In the genomic region with DNA sequence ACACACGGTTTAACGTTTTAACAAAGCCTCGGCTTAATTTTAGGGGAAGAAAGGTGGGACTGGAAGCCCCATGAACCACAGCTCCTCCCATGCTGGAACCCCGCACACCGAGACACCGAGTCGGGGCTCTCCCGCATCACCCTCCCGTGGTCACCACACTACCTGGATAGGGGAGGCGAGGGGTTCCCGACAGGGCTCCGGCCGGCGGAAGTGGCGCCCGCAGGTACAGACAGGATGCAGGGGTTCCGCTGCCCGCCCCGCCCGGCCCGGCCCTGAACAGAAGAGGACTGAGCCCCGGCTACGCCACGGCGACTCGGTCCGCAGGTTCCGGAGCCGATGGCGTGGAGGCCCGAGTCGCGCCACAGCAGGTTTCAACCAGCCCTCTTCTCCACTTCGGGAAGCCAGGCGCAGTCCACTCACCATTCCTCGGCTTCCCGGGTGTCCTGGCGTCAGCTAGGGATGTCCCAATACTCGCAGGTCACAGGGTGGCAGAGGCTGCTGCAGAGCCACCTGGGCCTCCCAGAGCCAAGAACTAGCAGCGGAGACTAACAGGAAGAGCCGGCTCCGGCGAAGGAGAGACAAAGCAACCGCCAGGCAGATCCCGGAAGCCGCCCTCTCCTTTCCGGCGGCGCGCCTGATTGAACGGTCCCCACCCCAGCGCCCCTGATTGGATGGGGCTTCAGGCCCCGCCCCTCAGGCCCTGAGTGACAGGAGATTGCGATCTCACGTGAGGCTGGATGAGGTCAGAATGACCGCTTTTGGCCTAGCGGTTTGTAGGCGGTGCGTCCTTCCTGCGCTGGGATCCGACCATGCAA, we compare ENCODE assay signal across 8 cellular contexts. TPM values are rescaled to one million over a fixed set of nuclear protein-coding genes. Genes with fewer than 3 reads are reported as not detected.
DNase-seq lines count a peak whose midpoint lies in the region; ATAC-seq and TF ChIP-seq lines count a peak whose summit lies in the region.

TSS of gene ZNF669 (minus strand) at position 580 of the 815 bp plus-strand sequence. CDS start at position 423, 157 bp downstream.

- TF ChIP-seq CTCF in OCI-LY1 (IDR thresholded peaks at IDR 0.05; ENCODE audit: low read length), result no peak
- TF ChIP-seq CTCF in epithelial cell of esophagus (IDR thresholded peaks at IDR 0.05; ENCODE audit: insufficient read depth, low read depth, low read length, missing control alignments), result no peak

- H3K27ac ChIP-seq in OCI-LY1 (ENCODE audit: low read depth, low read length, poor library complexity, severe bottlenecking), result peak within 1 kb of the TSS; percentile 65

- no peaks in the 10 kb centered on the region for H3K27me3 ChIP-seq in OCI-LY1 (ENCODE audit: insufficient read depth, low read length)
- H3K27me3 ChIP-seq in mononuclear cell (ENCODE audit: insufficient read depth, low read length), result peaks cover 7% of the 10 kb centered on the region

- DNase-seq in DMS 273 (lab: John Stamatoyannopoulos, UW; ENCODE audit: unreplicated experiment) (peak; percentile 99), HuH-7 (ENCODE audit: low spot score) (peak; percentile 95), epithelial cell of esophagus (ENCODE audit: low read depth) (peak; percentile 96)
- DNase-seq in activated CD8-positive, alpha-beta memory T cell treated with anti-CD3 and anti-CD28 coated beads, Interleukin-2, amount 50 U/mL, for 48 hours, result peak; percentile 95
- peak; percentile 90 to 91 for DNase-seq in stimulated activated CD8-positive, alpha-beta memory T cell treated with anti-CD3 and anti-CD28 coated beads, Interleukin-2, amount 100 ng/mL, for 48 hours (ENCODE audit: low read depth in 2 of 2)

- peak; percentile 100 for ATAC-seq in GM21526 (IDR thresholded peaks at IDR 0.05; ENCODE audit: low FRiP score, unreplicated experiment)

- no peaks in the 10 kb centered on the region for H3K9me2 ChIP-seq in OCI-LY1 (ENCODE audit: low read depth, low read length)

- peak within 1 kb of the TSS; percentile 81; the same call in 1 of the 2 replicates for H2AFZ ChIP-seq in OCI-LY1 (ENCODE audit: low read length)

- H3K4me1 ChIP-seq in OCI-LY1 (ENCODE audit: insufficient read depth, low read length, severe bottlenecking), result peaks cover 12% of the 10 kb centered on the region
- peaks cover 14% of the 10 kb centered on the region for H3K4me1 ChIP-seq in mononuclear cell (ENCODE audit: insufficient read depth, low read length)

- H4K20me1 ChIP-seq in OCI-LY1 (ENCODE audit: insufficient read depth, low read length), result no peaks in the 10 kb centered on the region

- no peaks in the 10 kb centered on the region for H3F3A ChIP-seq in OCI-LY1 (ENCODE audit: insufficient read depth, low read length)

- H3K36me3 ChIP-seq in OCI-LY1 (ENCODE audit: insufficient read depth, low read length), result peaks cover 39% of the 10 kb centered on the region

- peak within 1 kb of the TSS; percentile 69 for H3K4me2 ChIP-seq in OCI-LY1 (ENCODE audit: low read length)

- H3K4me3 ChIP-seq in OCI-LY1 (ENCODE audit: low read depth, low read length, poor library complexity, severe bottlenecking), result peak within 1 kb of the TSS; percentile 90
- peak within 1 kb of the TSS; percentile 85 for H3K4me3 ChIP-seq in epithelial cell of esophagus (ENCODE audit: low read length)
- peak within 1 kb of the TSS; percentile 94 for H3K4me3 ChIP-seq in mononuclear cell (ENCODE audit: low read length)

- no peaks in the 10 kb centered on the region; the same call in 1 of the 2 replicates for H3K79me2 ChIP-seq in OCI-LY1 (ENCODE audit: insufficient read depth, low read length)

- peak within 1 kb of the TSS; percentile 86 for H3K9ac ChIP-seq in OCI-LY1 (ENCODE audit: low read length)

- H3K9me3 ChIP-seq in OCI-LY1 (ENCODE audit: low read length), result peaks cover 33% of the 10 kb centered on the region
- peaks cover 32% of the 10 kb centered on the region for H3K9me3 ChIP-seq in mononuclear cell (ENCODE audit: low read depth, low read length)

RNA-seq across cellular contexts. Expression of gene ZNF669, which starts in this region (rescaled TPM):
- total RNA-seq in mononuclear cell, result 20.8 TPM

Comparison
In these comparisons a context has a peak if more than half of its experiments do, and no peak if none do; other contexts are left out.
1. Peak in every context shown above with its lines: DNase-seq, ATAC-seq, H3K4me3 ChIP-seq and H3K27ac ChIP-seq.